ENCODE assay signal across 20 cellular contexts in genomic region chr6:163352011-163352685, GRCh38.
DNase-seq lines count a peak whose midpoint lies in the region; ATAC-seq and TF ChIP-seq lines count a peak whose summit lies in the region.
"Had no signal": no experiment of that assay in that cellular context is flagged by ENCODE, and none has a peak within 500 bp of the region (broad histone marks: within the 10 kb centered on the region; RNA-seq: fewer than 3 reads in every experiment).

No MANE protein-coding gene starts in this region.

- no CpG with 5 or more reads among the region's 16 CpGs for WGBS in trophoblast cell (ENCODE audit: extremely low coverage, insufficient coverage, insufficient read length)

- H3K27ac ChIP-seq in BLaER1 (no peak overlapping the region; the same call in 1 of the 2 replicates), foreskin keratinocyte (no peak overlapping the region), trophoblast cell (ENCODE audit: low read depth, low read length) (peak overlapping the region; percentile 89)
- H3K27ac ChIP-seq: C4-2B had no signal

- H3K79me1 ChIP-seq in trophoblast cell (ENCODE audit: low read length) = peaks cover 28% of the 10 kb centered on the region

- DNase-seq in NOMO-1 treated with DMSO at 0.1 percent for 48 hours (lab: John Stamatoyannopoulos, UW; ENCODE audit: unreplicated experiment) (peak; percentile 7), foreskin keratinocyte (peak in 1 of 2 donors; percentile 25), trophoblast cell (peak; percentile 98 to 99), SK-N-DZ (ENCODE audit: low spot score) (no peak), A172 (ENCODE audit: low spot score) (no peak)
- DNase-seq in activated naive CD4-positive, alpha-beta T cell treated with anti-CD3 and anti-CD28 coated beads, Interleukin-2, amount 50 U/mL, for 16 hours = no peak
- no peak for DNase-seq in stimulated activated CD4-positive, alpha-beta T cell treated with anti-CD3 and anti-CD28 coated beads, Interleukin-2, amount 100 ng/mL, for 24 hours
- DNase-seq: activated B cell treated with CpG ODN at 0.5 μM for 24 hours; activated CD4-positive, alpha-beta T cell treated with anti-CD3 and anti-CD28 coated beads, Interleukin-2, amount 50 U/mL, for 48 hours; activated naive CD4-positive, alpha-beta T cell; central memory CD4-positive, alpha-beta T cell; effector CD8-positive, alpha-beta T cell; NCI-H146; SHP77 treated with DMSO at 0.1 percent for 48 hours; stimulated activated CD4-positive, alpha-beta T cell treated with anti-CD3 and anti-CD28 coated beads, Interleukin-4, amount 100 ng/mL, for 24 hours; stimulated activated naive CD8-positive, alpha-beta T cell treated with anti-CD3 and anti-CD28 coated beads, Interleukin-15, amount 100 ng/mL, for 72 hours; T-helper 2 cell had no signal

- H3K27me3 ChIP-seq in BLaER1 (no peaks in the 10 kb centered on the region), foreskin keratinocyte (no peaks in the 10 kb centered on the region), trophoblast cell (ENCODE audit: insufficient read depth, low read length) (no peaks in the 10 kb centered on the region)

- ATAC-seq in foreskin keratinocyte = peak; percentile 2
- ATAC-seq: HepG2; stimulated activated naive CD8-positive, alpha-beta T cell treated with anti-CD3 and anti-CD28 coated beads, Interleukin-15, amount 100 ng/mL, for 72 hours had no signal

- H2BK120ac ChIP-seq in trophoblast cell (ENCODE audit: insufficient read depth, low read length, poor library complexity) = peak overlapping the region; percentile 32

- no peak overlapping the region for H2BK12ac ChIP-seq in trophoblast cell (ENCODE audit: low read length)

- no peak overlapping the region for H3K14ac ChIP-seq in trophoblast cell (ENCODE audit: low read length)

- no peak overlapping the region for H2BK5ac ChIP-seq in trophoblast cell (ENCODE audit: low read depth, low read length, poor library complexity)

- H3K4ac ChIP-seq in trophoblast cell (ENCODE audit: low read depth, low read length) = no peak overlapping the region

- H3K18ac ChIP-seq in trophoblast cell (ENCODE audit: low read length) = no peak overlapping the region

- H4K20me1 ChIP-seq in BLaER1 = no peaks in the 10 kb centered on the region

- H3K4me2 ChIP-seq in BLaER1 (peak overlapping the region; percentile 57), trophoblast cell (ENCODE audit: low read length) (peak overlapping the region; percentile 46)

- H3K4me3 ChIP-seq in BLaER1 (no peak overlapping the region), trophoblast cell (ENCODE audit: low read depth, low read length) (no peak overlapping the region)

- H3K4me1 ChIP-seq in BLaER1 (peaks cover 47% of the 10 kb centered on the region), foreskin keratinocyte (peaks cover 13% of the 10 kb centered on the region), trophoblast cell (ENCODE audit: control insufficient read depth in 1 of 2, insufficient read depth in 2 of 2, low read length in 2 of 2) (peaks cover 29 to 34% of the 10 kb centered on the region in 2 experiments)

- no peaks in the 10 kb centered on the region for H3K36me3 ChIP-seq in BLaER1
- H3K36me3 ChIP-seq in trophoblast cell (ENCODE audit: control insufficient read depth in 1 of 2, insufficient read depth in 2 of 2, low read length in 2 of 2) = no peaks in the 10 kb centered on the region

- H3K79me2 ChIP-seq in trophoblast cell (ENCODE audit: control insufficient read depth, insufficient read depth, low read length, poor library complexity) = no peaks in the 10 kb centered on the region

- H3K9me3 ChIP-seq in BLaER1 = no peaks in the 10 kb centered on the region
- no peaks in the 10 kb centered on the region for H3K9me3 ChIP-seq in trophoblast cell (ENCODE audit: insufficient read depth, low read depth, low read length)

- H3K9ac ChIP-seq in BLaER1 = no peak overlapping the region
- H3K9ac ChIP-seq in trophoblast cell (ENCODE audit: low read length) = no peak overlapping the region

- H4K91ac ChIP-seq in trophoblast cell (ENCODE audit: low read depth, low read length) = no peak overlapping the region

- no peak overlapping the region for H3K23ac ChIP-seq in trophoblast cell (ENCODE audit: low read length)

- no peak overlapping the region for H4K8ac ChIP-seq in trophoblast cell (ENCODE audit: low read depth, low read length)

- H2AFZ ChIP-seq in trophoblast cell (ENCODE audit: insufficient read depth, low read length, poor library complexity) = no peak overlapping the region

- no peak overlapping the region for H4K12ac ChIP-seq in trophoblast cell (ENCODE audit: low read depth, low read length)

- no peak overlapping the region for H2AK5ac ChIP-seq in trophoblast cell (ENCODE audit: low read length)

- no peak for TF ChIP-seq CTCF in foreskin keratinocyte (conservative IDR thresholded peaks at IDR 0.05)

Comparison
In these comparisons a context has a peak if more than half of its experiments do, and no peak if none do; other contexts are left out.
1. DNase-seq: peak in NOMO-1 treated with DMSO at 0.1 percent for 48 hours (single experiment) and trophoblast cell (2 of 2); none in activated naive CD4-positive, alpha-beta T cell treated with anti-CD3 and anti-CD28 coated beads, Interleukin-2, amount 50 U/mL, for 16 hours (single experiment), SK-N-DZ (single experiment), A172 (single experiment) and stimulated activated CD4-positive, alpha-beta T cell treated with anti-CD3 and anti-CD28 coated beads, Interleukin-2, amount 100 ng/mL, for 24 hours (0 of 2).